Comparison of ENCODE assay signal across 27 cellular contexts in the genomic region with DNA sequence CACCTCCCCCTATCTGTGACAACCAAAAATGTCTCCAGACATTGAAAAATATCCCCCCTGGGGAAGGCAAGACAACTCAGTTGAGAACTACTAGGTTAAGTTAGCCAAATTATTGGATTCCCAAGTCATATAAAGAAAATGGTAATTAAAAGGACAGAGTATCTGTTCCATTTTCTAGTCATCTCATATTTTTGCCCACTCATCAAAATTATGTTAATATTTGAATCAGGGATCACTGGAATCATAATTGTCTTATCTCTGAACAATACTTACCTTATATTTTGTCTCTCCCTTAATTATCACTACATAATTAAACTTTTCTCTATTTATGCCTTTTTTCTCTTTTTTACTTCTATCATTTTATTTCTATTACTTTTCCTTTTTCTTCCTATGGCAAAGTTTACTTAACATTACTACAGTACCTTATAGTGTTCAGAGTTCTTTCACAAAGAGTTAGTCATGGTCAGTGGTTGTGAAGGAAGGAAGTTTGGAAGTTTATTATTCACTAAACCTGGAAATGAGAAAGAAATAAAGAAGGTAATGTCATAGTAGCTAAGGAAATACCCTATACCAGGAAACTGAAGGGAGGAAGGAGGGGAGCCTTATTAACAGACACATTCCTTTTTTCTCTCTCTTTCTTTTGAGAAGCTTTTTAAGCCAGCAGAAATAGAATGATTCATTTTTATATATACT.
DNase-seq lines count a peak whose midpoint lies in the region; ATAC-seq, FAIRE-seq and TF ChIP-seq lines count a peak whose summit lies in the region.
"Had no signal": no experiment of that assay in that cellular context is flagged by ENCODE, and none has a peak within 500 bp of the region (broad histone marks: within the 10 kb centered on the region; RNA-seq: fewer than 3 reads in every experiment).

No MANE protein-coding gene starts in this region.

- no peak overlapping the region for H3K4me2 ChIP-seq in GM12878 (ENCODE audit: control insufficient read depth, insufficient read depth)
- H3K4me2 ChIP-seq in smooth muscle cell, result no peak overlapping the region

- intact Hi-C loops in GM12878 (cut with micrococcal nuclease; ENCODE audit: unreplicated experiment) (no loop called here), kidney (cut with DNase I) (no loop called here), thyroid gland (cut with DNase I) (no loop called here)

- TF ChIP-seq POLR2A in GM12878 (IDR thresholded peaks at IDR 0.05; ENCODE audit: low read depth, low read length) (no peak), thyroid gland (IDR thresholded peaks at IDR 0.05) (no peak)

- DNase-seq in GM06990 (ENCODE audit: extremely low read depth, insufficient read length) (no peak), GM12878 (ENCODE audit: low read depth, low spot score) (no peak), kidney (no peak), smooth muscle cell (lab: John Stamatoyannopoulos, UW; ENCODE audit: unreplicated experiment) (no peak), NCI-H187 treated with DMSO at 0.1 percent for 48 hours (lab: John Stamatoyannopoulos, UW) (no peak), G401 (ENCODE audit: low spot score) (no peak), thyroid gland (no peak)
- DNase-seq: activated CD4-positive, alpha-beta memory T cell treated with anti-CD3 and anti-CD28 coated beads, Interleukin-2, amount 10 ng/mL, durations not matched to agents 7 days and 5 days; activated CD8-positive, alpha-beta memory T cell treated with anti-CD3 and anti-CD28 coated beads, Interleukin-2, amount 50 U/mL, for 48 hours; activated naive CD4-positive, alpha-beta T cell treated with anti-CD3 and anti-CD28 coated beads, Interleukin-2, amount 10 ng/mL, durations not matched to agents 7 days and 5 days; amniotic stem cell; DMS153; effector memory CD4-positive, alpha-beta T cell; foreskin melanocyte; H7; islet precursor cell; NCI-H1105 treated with DMSO at 0.1 percent for 48 hours; NCI-H2081 treated with DMSO at 0.1 percent for 48 hours; stimulated activated naive CD8-positive, alpha-beta T cell treated with anti-CD3 and anti-CD28 coated beads, Interleukin-15, Interleukin-2, amounts not matched to agents 100 U/mL and 50 U/mL, for 24 hours; T-helper 17 cell; testis had no signal

- no peaks in the 10 kb centered on the region for H3K79me2 ChIP-seq in GM12878 (ENCODE audit: control insufficient read depth, insufficient read depth, low read length)
- no peaks in the 10 kb centered on the region for H3K79me2 ChIP-seq in smooth muscle cell (ENCODE audit: low read depth)

- ATAC-seq in GM12878, result no peak
- ATAC-seq: activated CD4-positive, CD25-positive, alpha-beta regulatory T cell treated with anti-CD3 and anti-CD28 coated beads, Interleukin-2, amount 50 U/mL, for 24 hours; esophagus mucosa; SK-N-SH treated with all-trans-retinoic acid at 6 μM for 48 hours; stimulated activated naive CD8-positive, alpha-beta T cell treated with anti-CD3 and anti-CD28 coated beads, Interleukin-15, Interleukin-2, amounts not matched to agents 100 U/mL and 50 U/mL, for 24 hours; T-helper 17 cell had no signal

- H2AFZ ChIP-seq in GM12878 (ENCODE audit: control insufficient read depth, low read depth, low read length) (no peak overlapping the region), smooth muscle cell (ENCODE audit: low read depth) (peak overlapping the region; percentile 64)

- 0 out of 2 replicates have a peak, but pooled peaks have one; percentile 13 for TF ChIP-seq RAD21 in GM12878 (IDR thresholded peaks at IDR 0.05; ENCODE audit: insufficient read depth, low read depth, low read length)

- no peak overlapping the region for H3K9ac ChIP-seq in GM12878 (ENCODE audit: control insufficient read depth, insufficient read depth, low read length)
- H3K9ac ChIP-seq in kidney (ENCODE audit: low read length in 2 of 2), result no peak overlapping the region
- H3K9ac ChIP-seq in smooth muscle cell (ENCODE audit: low read depth), result no peak overlapping the region

- RAD21 ChIA-PET in GM12878 (lab: Charles Lee; ENCODE audit: unreplicated experiment), result no interaction called here

- TF ChIP-seq CTCF in GM06990 (IDR thresholded peaks at IDR 0.05; ENCODE audit: insufficient read depth, low read length, poor library complexity, severe bottlenecking), result peak; percentile 18
- peak in 1 of 3 experiments; percentile 5; a peak in 1 of 6 replicates for TF ChIP-seq CTCF in GM12878 (IDR thresholded peaks at IDR 0.05 in 2 of 3, conservative IDR thresholded peaks at IDR 0.05 in 1 of 3; ENCODE audit: control insufficient read depth in 2 of 3, extremely low read depth in 1 of 3, insufficient read depth in 1 of 3, low read depth in 3 of 3, low read length in 3 of 3)
- no peak for TF ChIP-seq CTCF in kidney (IDR thresholded peaks at IDR 0.05; ENCODE audit: borderline replicate concordance, extremely low read depth, insufficient read depth)
- TF ChIP-seq CTCF in smooth muscle cell (IDR thresholded peaks at IDR 0.05; ENCODE audit: borderline replicate concordance, insufficient read depth, poor library complexity, severe bottlenecking), result no peak
- no peak for TF ChIP-seq CTCF in thyroid gland (IDR thresholded peaks at IDR 0.05)

- no peak for TF ChIP-seq EP300 in GM12878 (IDR thresholded peaks at IDR 0.05; ENCODE audit: borderline replicate concordance in 1 of 2, control insufficient read depth in 1 of 2, low read depth in 2 of 2, low read length in 2 of 2)

- H3K27ac ChIP-seq in GM12878 (ENCODE audit: control insufficient read depth, insufficient read depth) (no peak overlapping the region), kidney (ENCODE audit: low read depth in 2 of 2, low read length in 2 of 2) (no peak overlapping the region), smooth muscle cell (ENCODE audit: low read depth) (no peak overlapping the region), thyroid gland (no peak overlapping the region)

- H3K27me3 ChIP-seq in GM06990 (replicated peaks; ENCODE audit: control insufficient read depth, insufficient read depth, low read length), result no peaks in the 10 kb centered on the region
- H3K27me3 ChIP-seq in GM12878 (replicated peaks in 1 of 2; ENCODE audit: control insufficient read depth in 2 of 2, insufficient read depth in 2 of 2, low read length in 1 of 2), result no peaks in the 10 kb centered on the region
- H3K27me3 ChIP-seq in smooth muscle cell (ENCODE audit: low read depth), result no peaks in the 10 kb centered on the region
- H3K27me3 ChIP-seq in thyroid gland, result no peaks in the 10 kb centered on the region
- H3K27me3 ChIP-seq: testis had no signal

- no peaks in the 10 kb centered on the region for H3K4me1 ChIP-seq in GM12878 (ENCODE audit: control insufficient read depth, insufficient read depth, low read length)
- H3K4me1 ChIP-seq in kidney (ENCODE audit: control insufficient read depth in 1 of 2, insufficient read depth in 1 of 2, low read depth in 1 of 2, low read length in 2 of 2), result peaks cover 0 to 4% of the 10 kb centered on the region in 2 donors
- H3K4me1 ChIP-seq in smooth muscle cell (ENCODE audit: low read depth), result no peaks in the 10 kb centered on the region
- H3K4me1 ChIP-seq in thyroid gland, result no peaks in the 10 kb centered on the region

- H3K36me3 ChIP-seq in GM06990 (ENCODE audit: control insufficient read depth, insufficient read depth, low read length) (no peaks in the 10 kb centered on the region), GM12878 (ENCODE audit: control insufficient read depth in 2 of 2, insufficient read depth in 2 of 2, low read length in 1 of 2) (no peaks in the 10 kb centered on the region), kidney (ENCODE audit: control insufficient read depth in 1 of 2, insufficient read depth in 2 of 2, low read length in 2 of 2) (no peaks in the 10 kb centered on the region), smooth muscle cell (ENCODE audit: low read depth) (no peaks in the 10 kb centered on the region), thyroid gland (no peaks in the 10 kb centered on the region)

- H3K4me3 ChIP-seq in GM06990 (replicated peaks; ENCODE audit: low read depth, low read length) (no peak overlapping the region), GM12878 (no peak overlapping the region), kidney (ENCODE audit: low read length in 2 of 2) (no peak overlapping the region), smooth muscle cell (no peak overlapping the region), thyroid gland (replicated peaks in 1 of 3) (no peak overlapping the region)
- H3K4me3 ChIP-seq: testis had no signal

- POLR2A ChIA-PET in GM12878 (lab: Charles Lee), result no interaction called here

- no peaks in the 10 kb centered on the region for H3F3A ChIP-seq in smooth muscle cell (ENCODE audit: low read depth)

- no TSS peak for BruUV-seq in GM12878 (replicated peaks; lab: Mats Ljungman, UMichigan)

- in situ Hi-C loops in GM12878 (cut with MboI), result no loop called here
- in situ Hi-C loops in G401 (cut with HindIII; ENCODE audit: low sequenced_read_pairs), result no loop called here

- H3K9me3 ChIP-seq in GM12878 (replicated peaks; ENCODE audit: control insufficient read depth, insufficient read depth, low read length) (no peaks in the 10 kb centered on the region), kidney (ENCODE audit: control insufficient read depth in 1 of 2, low read length in 2 of 2) (peaks cover 0 to 9% of the 10 kb centered on the region in 2 donors), smooth muscle cell (replicated peaks; ENCODE audit: low read depth) (no peaks in the 10 kb centered on the region), thyroid gland (no peaks in the 10 kb centered on the region)
- H3K9me3 ChIP-seq: testis had no signal

- H4K20me1 ChIP-seq in GM12878 (ENCODE audit: control insufficient read depth, insufficient read depth), result no peaks in the 10 kb centered on the region
- H4K20me1 ChIP-seq in smooth muscle cell (ENCODE audit: low read depth), result no peaks in the 10 kb centered on the region

- CTCF ChIA-PET in GM12878 (lab: Yijun Ruan, JAX), result interaction anchor here (0.6 kb wide), 1 partner anchor 432 kb away, joined by 4 read pairs; no protein-coding TSS in a partner anchor

- no peak for FAIRE-seq in GM12878 (lab: Jason Lieb, UNC)
- peak; percentile 41 for FAIRE-seq in kidney (lab: Jason Lieb, UNC)
- FAIRE-seq: colon, G401.6, GM18507 had no signal

- SMC1A ChIA-PET in GM12878 (lab: Charles Lee; ENCODE audit: uncharacterized antibody, unreplicated experiment), result no interaction called here

TF ChIP-seq in GM12878, 131 proteins besides CTCF, POLR2A, EP300 and RAD21:
- TF ChIP-seq TAF1 (IDR thresholded peaks at IDR 0.05; ENCODE audit: borderline replicate concordance, low read depth, low read length), result no peak
- no peak for TF ChIP-seq USF2 (IDR thresholded peaks at IDR 0.05; ENCODE audit: borderline replicate concordance, low read depth, low read length)
- no peak for TF ChIP-seq ZNF24 (IDR thresholded peaks at IDR 0.05)
- no peak for TF ChIP-seq NR2C1 (IDR thresholded peaks at IDR 0.05)
